Comparison of ENCODE assay signal across 15 cellular contexts in the genomic region with DNA sequence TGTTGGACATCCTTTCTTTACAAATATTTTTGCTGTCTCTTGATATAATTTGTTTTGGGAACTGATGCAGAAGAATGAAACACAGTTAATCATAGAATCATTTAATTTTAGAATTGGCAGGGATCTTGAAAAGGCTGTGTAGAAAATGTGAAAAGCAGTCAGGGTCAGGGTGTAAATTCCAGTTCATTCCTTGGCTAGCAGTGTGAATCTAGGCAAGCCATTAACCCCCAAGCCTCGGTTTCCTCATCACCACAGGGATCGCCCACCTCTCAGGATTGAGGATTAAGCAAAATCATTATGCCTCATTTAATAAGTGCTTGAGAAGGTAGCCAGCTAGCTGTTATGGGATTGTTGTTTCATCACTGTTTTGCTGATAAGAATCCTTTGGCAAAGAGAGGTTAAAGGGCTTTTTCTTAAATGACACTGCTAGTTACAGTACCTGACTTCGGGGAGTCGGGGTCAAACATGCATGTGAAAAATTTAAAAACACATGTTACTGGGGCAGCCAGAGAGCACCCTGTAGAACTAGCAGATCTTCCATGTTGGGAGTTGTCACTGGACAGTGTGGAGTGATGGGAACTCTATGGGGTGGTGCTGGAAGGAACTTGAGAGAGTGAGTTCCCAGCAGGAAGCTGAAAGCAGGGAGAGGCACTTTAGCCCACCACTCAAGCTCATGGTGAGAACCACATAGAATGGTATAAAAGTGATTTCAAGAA. TPM values are rescaled to one million over a fixed set of nuclear protein-coding genes. Genes with fewer than 3 reads are reported as not detected.
A peak's percentile ranks its signal among the peaks of the same experiment; 100 is the strongest.
DNase-seq lines count a peak whose midpoint lies in the region; ATAC-seq and TF ChIP-seq lines count a peak whose summit lies in the region.
"Had no signal": no experiment of that assay in that cellular context is flagged by ENCODE, and none has a peak within 500 bp of the region (broad histone marks: within the 10 kb centered on the region; RNA-seq: fewer than 3 reads in every experiment).

No MANE protein-coding gene starts in this region.

- H3K4me3 Mint-ChIP-seq in activated naive CD4-positive, alpha-beta T cell treated with anti-CD3 and anti-CD28 coated beads for 36 hours = no peak overlapping the region
- H3K4me3 Mint-ChIP-seq in mesothelial cell of epicardium = no peak overlapping the region

- no peaks in the 10 kb centered on the region for H3K27me3 ChIP-seq in upper lobe of left lung
- H3K27me3 ChIP-seq: foreskin keratinocyte had no signal

- no peak for ATAC-seq in activated naive CD4-positive, alpha-beta T cell treated with anti-CD3 and anti-CD28 coated beads, Interleukin-2, amount 50 U/mL, for 72 hours
- ATAC-seq in upper lobe of left lung (ENCODE audit: low FRiP score in 2 of 2) = no peak
- no peak for ATAC-seq in GM21367 (IDR thresholded peaks at IDR 0.05; ENCODE audit: unreplicated experiment)
- ATAC-seq in HG03442 (IDR thresholded peaks at IDR 0.05; ENCODE audit: unreplicated experiment) = no peak
- ATAC-seq in GM21528 (IDR thresholded peaks at IDR 0.05; ENCODE audit: low FRiP score, unreplicated experiment) = no peak
- ATAC-seq: foreskin keratinocyte, left colon had no signal

- H3K4me1 Mint-ChIP-seq in activated naive CD4-positive, alpha-beta T cell treated with anti-CD3 and anti-CD28 coated beads for 36 hours (ENCODE audit: low read depth) = peaks cover 40% of the 10 kb centered on the region
- peaks cover 6% of the 10 kb centered on the region for H3K4me1 Mint-ChIP-seq in mesothelial cell of epicardium

- DNase-seq in activated naive CD4-positive, alpha-beta T cell treated with anti-CD3 and anti-CD28 coated beads for 36 hours = no peak
- no peak for DNase-seq in activated naive CD4-positive, alpha-beta T cell treated with Interleukin-2 at 50 U/mL for 16 hours
- DNase-seq in activated naive CD4-positive, alpha-beta T cell treated with anti-CD3 and anti-CD28 coated beads, Interleukin-2, amount 50 U/mL, for 72 hours (ENCODE audit: low spot score in 2 of 2) = no peak
- DNase-seq in mesothelial cell of epicardium (ENCODE audit: low spot score in 2 of 2, unreplicated experiment in 2 of 2) = no peak
- no peak for DNase-seq in upper lobe of left lung
- DNase-seq: cortex of kidney, foreskin keratinocyte, GDM1, left colon, NCI-H446, occipital lobe had no signal

- H3K27me3 Mint-ChIP-seq in activated naive CD4-positive, alpha-beta T cell treated with anti-CD3 and anti-CD28 coated beads for 36 hours (ENCODE audit: low read depth) = no peaks in the 10 kb centered on the region
- no peaks in the 10 kb centered on the region for H3K27me3 Mint-ChIP-seq in mesothelial cell of epicardium (ENCODE audit: low read depth)

- peak overlapping the region; percentile 76 for H3K27ac Mint-ChIP-seq in activated naive CD4-positive, alpha-beta T cell treated with anti-CD3 and anti-CD28 coated beads for 36 hours
- peak overlapping the region; percentile 63 to 79 for H3K27ac Mint-ChIP-seq in activated naive CD4-positive, alpha-beta T cell treated with anti-CD3 and anti-CD28 coated beads, Interleukin-2, amount 50 U/mL, for 72 hours
- H3K27ac Mint-ChIP-seq in mesothelial cell of epicardium = peak overlapping the region; percentile 1

- peak overlapping the region in 3 of 4 donors; percentile 9 to 68 (median 27) for H3K27ac ChIP-seq in upper lobe of left lung
- H3K27ac ChIP-seq: foreskin keratinocyte, HL-60 had no signal

- no peak for TF ChIP-seq CTCF in mesothelial cell of epicardium (IDR thresholded peaks at IDR 0.05; ENCODE audit: unreplicated experiment)
- no peak for TF ChIP-seq CTCF in upper lobe of left lung (IDR thresholded peaks at IDR 0.05)

- peaks cover 50% of the 10 kb centered on the region for H3K36me3 Mint-ChIP-seq in activated naive CD4-positive, alpha-beta T cell treated with anti-CD3 and anti-CD28 coated beads for 36 hours (ENCODE audit: low read depth)
- peaks cover 18 to 30% of the 10 kb centered on the region in 2 donors for H3K36me3 Mint-ChIP-seq in activated naive CD4-positive, alpha-beta T cell treated with anti-CD3 and anti-CD28 coated beads, Interleukin-2, amount 50 U/mL, for 72 hours
- peaks cover 28% of the 10 kb centered on the region for H3K36me3 Mint-ChIP-seq in mesothelial cell of epicardium

- TF ChIP-seq EP300 in upper lobe of left lung (IDR thresholded peaks at IDR 0.05) = no peak

- H3K4me1 ChIP-seq in upper lobe of left lung = peaks cover 51 to 84% (median 76%) of the 10 kb centered on the region in 4 donors

- CTCF ChIA-PET in activated naive CD4-positive, alpha-beta T cell treated with anti-CD3 and anti-CD28 coated beads for 36 hours (lab: Charles Lee) = interaction anchor here (0.8 to 0.9 kb wide), 2 partner anchors 8 to 36 kb away, joined by 3 to 8 read pairs; no protein-coding TSS in a partner anchor

- WGBS in upper lobe of left lung, 2 donors = 84 to 87% methylated on average over 4 of the region's 4 CpGs

- H3K4me3 ChIP-seq in upper lobe of left lung = no peak overlapping the region

- H3K9me3 Mint-ChIP-seq in activated naive CD4-positive, alpha-beta T cell treated with anti-CD3 and anti-CD28 coated beads for 36 hours = no peaks in the 10 kb centered on the region
- no peaks in the 10 kb centered on the region for H3K9me3 Mint-ChIP-seq in activated naive CD4-positive, alpha-beta T cell treated with anti-CD3 and anti-CD28 coated beads, Interleukin-2, amount 50 U/mL, for 72 hours
- H3K9me3 Mint-ChIP-seq in mesothelial cell of epicardium = no peaks in the 10 kb centered on the region

- H3K9me3 ChIP-seq in upper lobe of left lung = no peaks in the 10 kb centered on the region

- peaks cover 46 to 84% (median 72%) of the 10 kb centered on the region in 4 donors for H3K36me3 ChIP-seq in upper lobe of left lung

- intact Hi-C loops in activated naive CD4-positive, alpha-beta T cell treated with anti-CD3 and anti-CD28 coated beads for 36 hours (cut with micrococcal nuclease) = no loop called here

- no peak for TF ChIP-seq POLR2A in upper lobe of left lung (IDR thresholded peaks at IDR 0.05)

RNA-seq across cellular contexts. Expression of a gene that starts 10.7 kb away (rescaled TPM):
- 10 to 100 TPM; 38.1 to 41.3 TPM for total RNA-seq in activated naive CD4-positive, alpha-beta T cell treated with anti-CD3 and anti-CD28 coated beads for 36 hours
- 10 to 100 TPM; 49.3 to 62.6 TPM for total RNA-seq in activated naive CD4-positive, alpha-beta T cell treated with anti-CD3 and anti-CD28 coated beads, Interleukin-2, amount 50 U/mL, for 72 hours
- total RNA-seq in mesothelial cell of epicardium = 65.4 to 70.4 TPM (median 68.9 TPM) in 3 replicates
- 100 to 1,000 TPM; 140 to 425 (median 202) TPM for total RNA-seq in upper lobe of left lung

RNA-seq across cellular contexts. Expression of a gene that starts 20.7 kb away (rescaled TPM):
- total RNA-seq in activated naive CD4-positive, alpha-beta T cell treated with anti-CD3 and anti-CD28 coated beads for 36 hours = not detected
- not detected for total RNA-seq in activated naive CD4-positive, alpha-beta T cell treated with anti-CD3 and anti-CD28 coated beads, Interleukin-2, amount 50 U/mL, for 72 hours
- total RNA-seq in mesothelial cell of epicardium = 16.1 to 18.3 TPM (median 16.4 TPM) in 3 replicates
- total RNA-seq in upper lobe of left lung = 1 to 10 TPM in 5 of 6 donors, not detected in 1; 1.1 to 4.8 (median 2.1) TPM
- total RNA-seq: occipital lobe had no signal

RNA-seq across cellular contexts. Expression of a gene that starts 44.2 kb away (rescaled TPM):
- under 1 TPM; 0.20 to 0.67 TPM for total RNA-seq in activated naive CD4-positive, alpha-beta T cell treated with anti-CD3 and anti-CD28 coated beads for 36 hours
- total RNA-seq in activated naive CD4-positive, alpha-beta T cell treated with anti-CD3 and anti-CD28 coated beads, Interleukin-2, amount 50 U/mL, for 72 hours = 1 to 10 TPM; 1.1 to 2.8 TPM
- total RNA-seq in mesothelial cell of epicardium = 20.1 to 21.5 TPM (median 20.3 TPM) in 3 replicates
- 100 to 1,000 TPM; 153 to 594 (median 346) TPM for total RNA-seq in upper lobe of left lung
- total RNA-seq: occipital lobe had no signal

RNA-seq across cellular contexts. Expression of a gene that starts 52.8 kb away (rescaled TPM):
- 1 to 10 TPM; 2.1 to 3.1 TPM for total RNA-seq in activated naive CD4-positive, alpha-beta T cell treated with anti-CD3 and anti-CD28 coated beads for 36 hours
- 1 to 10 TPM; 2.0 to 3.1 TPM for total RNA-seq in activated naive CD4-positive, alpha-beta T cell treated with anti-CD3 and anti-CD28 coated beads, Interleukin-2, amount 50 U/mL, for 72 hours
- 61.7 to 68.1 TPM (median 66.8 TPM) in 3 replicates for total RNA-seq in mesothelial cell of epicardium
- 100 to 1,000 TPM in 5 of 6 donors, 10 to 100 TPM in 1; 84.9 to 207 (median 150) TPM for total RNA-seq in upper lobe of left lung

Comparison
In these comparisons a context has a peak if more than half of its experiments do, and no peak if none do; other contexts are left out.
1. H3K27ac Mint-ChIP-seq: peak in every context shown above with its lines; median percentile 76 in activated naive CD4-positive, alpha-beta T cell treated with anti-CD3 and anti-CD28 coated beads for 36 hours; 71 in activated naive CD4-positive, alpha-beta T cell treated with anti-CD3 and anti-CD28 coated beads, Interleukin-2, amount 50 U/mL, for 72 hours; 1 in mesothelial cell of epicardium.